In genomic region chr21:19541612-19542011, GRCh38 we compare ENCODE assay signal across 24 cellular contexts.
"Had no signal": no experiment of that assay in that cellular context is flagged by ENCODE, and none has a peak within 500 bp of the region (broad histone marks: within the 10 kb centered on the region; RNA-seq: fewer than 3 reads in every experiment).

No MANE protein-coding gene starts in this region.

- H3K4me1 ChIP-seq: colonic mucosa, gastroesophageal sphincter, heart right ventricle, parathyroid adenoma had no signal

- H3K4me3 ChIP-seq: colonic mucosa, gastroesophageal sphincter, heart right ventricle had no signal

- H3K9ac ChIP-seq: parathyroid adenoma had no signal

- ATAC-seq: activated CD8-positive, alpha-beta T cell treated with anti-CD3 and anti-CD28 coated beads for 36 hours; activated T-helper 17 cell treated with anti-CD3 and anti-CD28 coated beads, Interleukin-2, amount 50 U/mL, for 72 hours; gastroesophageal sphincter; heart right ventricle; left ventricle myocardium superior; naive thymus-derived CD4-positive, alpha-beta T cell had no signal

- H3K9me3 ChIP-seq: colonic mucosa, gastroesophageal sphincter had no signal

- H3K27me3 Mint-ChIP-seq: activated CD4-positive, alpha-beta T cell treated with anti-CD3 and anti-CD28 coated beads, Interleukin-2, amount 10 ng/mL, durations not matched to agents 24 days and 14 days; activated CD8-positive, alpha-beta T cell treated with anti-CD3 and anti-CD28 coated beads for 36 hours; activated naive CD8-positive, alpha-beta T cell treated with anti-CD3 and anti-CD28 coated beads, Interleukin-2, amount 10 ng/mL, durations not matched to agents 7 days and 5 days; activated T-helper 17 cell treated with anti-CD3 and anti-CD28 coated beads, Interleukin-2, amount 50 U/mL, for 72 hours; memory B cell; naive thymus-derived CD4-positive, alpha-beta T cell had no signal

- H3K36me3 Mint-ChIP-seq: brain, memory B cell had no signal

- H3K27ac ChIP-seq: colonic mucosa, gastroesophageal sphincter, heart right ventricle, parathyroid adenoma had no signal

- H3K4me3 Mint-ChIP-seq: activated CD4-positive, alpha-beta T cell treated with anti-CD3 and anti-CD28 coated beads, Interleukin-2, amount 10 ng/mL, durations not matched to agents 24 days and 14 days; activated CD8-positive, alpha-beta T cell treated with anti-CD3 and anti-CD28 coated beads for 36 hours; activated naive CD8-positive, alpha-beta T cell treated with anti-CD3 and anti-CD28 coated beads, Interleukin-2, amount 10 ng/mL, durations not matched to agents 7 days and 5 days; activated T-helper 17 cell treated with anti-CD3 and anti-CD28 coated beads, Interleukin-2, amount 50 U/mL, for 72 hours; brain; immature natural killer cell; memory B cell; naive thymus-derived CD4-positive, alpha-beta T cell had no signal

- H3K27me3 ChIP-seq: colonic mucosa, gastroesophageal sphincter, heart right ventricle had no signal

- DNase-seq: activated CD4-positive, alpha-beta T cell treated with anti-CD3 and anti-CD28 coated beads, Interleukin-2, amount 10 ng/mL, durations not matched to agents 24 days and 14 days; activated CD8-positive, alpha-beta T cell treated with anti-CD3 and anti-CD28 coated beads for 36 hours; activated naive CD4-positive, alpha-beta T cell treated with Interleukin-2 at 50 U/mL for 16 hours; activated naive CD8-positive, alpha-beta T cell treated with anti-CD3 and anti-CD28 coated beads, Interleukin-2, amount 10 ng/mL, durations not matched to agents 7 days and 5 days; activated T-cell treated with anti-CD3 and anti-CD28 coated beads, Interleukin-2, amount 50 U/mL, for 1 hour; amygdala; central memory CD4-positive, alpha-beta T cell; colonic mucosa; heart right ventricle; immature natural killer cell; kidney glomerular epithelial cell; left ventricle myocardium superior; naive thymus-derived CD4-positive, alpha-beta T cell; retina; stimulated activated CD4-positive, alpha-beta T cell treated with anti-CD3 and anti-CD28 coated beads, Interleukin-12 subunit alpha, Interleukin-12 subunit beta, amount 100 ng/mL, for 4 hours; stimulated activated CD4-positive, alpha-beta T cell treated with anti-CD3 and anti-CD28 coated beads, Interleukin-1b, Interleukin-23, amount 100 ng/mL, for 48 hours; stimulated activated CD8-positive, alpha-beta memory T cell treated with anti-CD3 and anti-CD28 coated beads, Interleukin-4, amount 100 ng/mL, for 48 hours; stimulated activated naive CD4-positive, alpha-beta T cell; T1000 had no signal

- H3K36me3 ChIP-seq: colonic mucosa, gastroesophageal sphincter, heart right ventricle had no signal

- H3K4me1 Mint-ChIP-seq: activated CD4-positive, alpha-beta T cell treated with anti-CD3 and anti-CD28 coated beads, Interleukin-2, amount 10 ng/mL, durations not matched to agents 24 days and 14 days; activated naive CD8-positive, alpha-beta T cell treated with anti-CD3 and anti-CD28 coated beads, Interleukin-2, amount 10 ng/mL, durations not matched to agents 7 days and 5 days; activated T-helper 17 cell treated with anti-CD3 and anti-CD28 coated beads, Interleukin-2, amount 50 U/mL, for 72 hours; immature natural killer cell; memory B cell; naive thymus-derived CD4-positive, alpha-beta T cell had no signal

- H3K27ac Mint-ChIP-seq: activated CD4-positive, alpha-beta T cell treated with anti-CD3 and anti-CD28 coated beads, Interleukin-2, amount 10 ng/mL, durations not matched to agents 24 days and 14 days; activated CD8-positive, alpha-beta T cell treated with anti-CD3 and anti-CD28 coated beads for 36 hours; activated naive CD8-positive, alpha-beta T cell treated with anti-CD3 and anti-CD28 coated beads, Interleukin-2, amount 10 ng/mL, durations not matched to agents 7 days and 5 days; activated T-helper 17 cell treated with anti-CD3 and anti-CD28 coated beads, Interleukin-2, amount 50 U/mL, for 72 hours; immature natural killer cell; memory B cell; naive thymus-derived CD4-positive, alpha-beta T cell had no signal
